ENCODE assay signal across 17 cellular contexts in genomic region chr3:62677926-62678325, GRCh38.
DNase-seq lines count a peak whose midpoint lies in the region; FAIRE-seq and TF ChIP-seq lines count a peak whose summit lies in the region.
"Had no signal": no experiment of that assay in that cellular context is flagged by ENCODE, and none has a peak within 500 bp of the region (broad histone marks: within the 10 kb centered on the region; RNA-seq: fewer than 3 reads in every experiment).

No MANE protein-coding gene starts in this region.

- H3K36me3 ChIP-seq in HEK293 (ENCODE audit: control insufficient read depth in 2 of 2, insufficient read depth in 1 of 2, low read length in 2 of 2) (no peaks in the 10 kb centered on the region), WERI-Rb-1 (no peaks in the 10 kb centered on the region; the same call in 1 of the 2 replicates), mesendoderm (ENCODE audit: control insufficient read depth, insufficient read depth, low read length) (no peaks in the 10 kb centered on the region), breast epithelium (no peaks in the 10 kb centered on the region), BE2C (no peaks in the 10 kb centered on the region)

- no peak overlapping the region for H3K9ac ChIP-seq in mesendoderm (ENCODE audit: low read length)

- no peak overlapping the region for H4K5ac ChIP-seq in mesendoderm (ENCODE audit: low read length)

- no peaks in the 10 kb centered on the region for H3K9me3 ChIP-seq in HEK293 (ENCODE audit: control insufficient read depth, insufficient read depth, low read depth, low read length)
- no peaks in the 10 kb centered on the region for H3K9me3 ChIP-seq in WERI-Rb-1 (ENCODE audit: severe bottlenecking)
- no peaks in the 10 kb centered on the region for H3K9me3 ChIP-seq in breast epithelium
- H3K9me3 ChIP-seq in BE2C: no peaks in the 10 kb centered on the region

- no peaks in the 10 kb centered on the region for H3K79me2 ChIP-seq in mesendoderm (ENCODE audit: control insufficient read depth, insufficient read depth, low read length)

- DNase-seq in D721Med (ENCODE audit: insufficient read length, low spot score) (no peak), WERI-Rb-1 (no peak), mesendoderm (no peak), NCI-H187 treated with DMSO at 0.1 percent for 48 hours (lab: John Stamatoyannopoulos, UW) (no peak), breast epithelium (ENCODE audit: low spot score in 2 of 2) (no peak), BE2C (no peak)
- DNase-seq: CD4-positive, alpha-beta memory T cell; DND-41; GDM1; GOT3; HCEC 1CT had no signal

- H2BK5ac ChIP-seq in mesendoderm (ENCODE audit: low read length): no peak overlapping the region

- peak; percentile 76 for FAIRE-seq in D721Med (lab: Jason Lieb, UNC)
- FAIRE-seq: A204.1, GM12892, HepG2 had no signal

- H3K4me3 ChIP-seq in HEK293 (ENCODE audit: low read depth, low read length): no peak overlapping the region
- H3K4me3 ChIP-seq in WERI-Rb-1 (ENCODE audit: low read depth, low read length): no peak overlapping the region
- H3K4me3 ChIP-seq in mesendoderm (ENCODE audit: low read length): no peak overlapping the region
- no peak overlapping the region for H3K4me3 ChIP-seq in breast epithelium
- H3K4me3 ChIP-seq in BE2C (ENCODE audit: low read depth, low read length): no peak overlapping the region

- H3K23ac ChIP-seq in mesendoderm (ENCODE audit: low read length): no peak overlapping the region

- no peak overlapping the region for H3K18ac ChIP-seq in mesendoderm (ENCODE audit: low read length)

- H2BK15ac ChIP-seq in mesendoderm (replicated peaks; ENCODE audit: low read depth): no peak overlapping the region

- WGBS in mesendoderm (ENCODE audit: extremely low coverage, insufficient coverage, low lambda C conversion rate): no CpG with 5 or more reads among the region's 1 CpG

- H3K56ac ChIP-seq in mesendoderm (ENCODE audit: low read length): no peak overlapping the region

- no peak for TF ChIP-seq CTCF in D721Med (IDR thresholded peaks at IDR 0.05; ENCODE audit: insufficient read depth, missing control alignments)
- no peak for TF ChIP-seq CTCF in HEK293 (tag by site-specific recombination; IDR thresholded peaks at IDR 0.05)
- no peak for TF ChIP-seq CTCF in WERI-Rb-1 (IDR thresholded peaks at IDR 0.05; ENCODE audit: low read depth, low read length)
- no peak for TF ChIP-seq CTCF in breast epithelium (IDR thresholded peaks at IDR 0.05)
- TF ChIP-seq CTCF in BE2C (IDR thresholded peaks at IDR 0.05; ENCODE audit: low read depth, low read length): no peak

- H3K27ac ChIP-seq in HEK293 (ENCODE audit: extremely low read depth, low read depth, low read length) (no peak overlapping the region), WERI-Rb-1 (peak overlapping the region; percentile 71; the same call in 1 of the 2 replicates), mesendoderm (ENCODE audit: low read depth, low read length) (no peak overlapping the region), breast epithelium (no peak overlapping the region)
- H3K27ac ChIP-seq: C4-2B, HL-60 had no signal

- POLR2A ChIA-PET in HEK293 (lab: Yijun Ruan, JAX): no interaction called here

- H3K27me3 ChIP-seq in WERI-Rb-1 (ENCODE audit: insufficient read depth, low read depth, severe bottlenecking) (no peaks in the 10 kb centered on the region), mesendoderm (ENCODE audit: insufficient read depth, low read length, poor library complexity) (no peaks in the 10 kb centered on the region), breast epithelium (no peaks in the 10 kb centered on the region), BE2C (no peaks in the 10 kb centered on the region)

- peak overlapping the region; percentile 36 for H3K4ac ChIP-seq in mesendoderm (ENCODE audit: low read depth, low read length)

- no peak for TF ChIP-seq POLR2A in breast epithelium (IDR thresholded peaks at IDR 0.05)

- no peak overlapping the region for H2AK5ac ChIP-seq in mesendoderm (ENCODE audit: low read length)

- no peaks in the 10 kb centered on the region for H3K4me1 ChIP-seq in HEK293 (ENCODE audit: control insufficient read depth, insufficient read depth, low read length)
- no peaks in the 10 kb centered on the region for H3K4me1 ChIP-seq in mesendoderm (ENCODE audit: control insufficient read depth, low read depth, low read length)
- H3K4me1 ChIP-seq in breast epithelium: no peaks in the 10 kb centered on the region
- peaks cover 17% of the 10 kb centered on the region for H3K4me1 ChIP-seq in BE2C

- CTCF ChIA-PET in HEK293 (lab: Yijun Ruan, JAX): no interaction called here

- intact Hi-C loops in breast epithelium (cut with DNase I; ENCODE audit: low total_unique reads): no loop called here

- H3K79me1 ChIP-seq in mesendoderm (ENCODE audit: low read length): no peaks in the 10 kb centered on the region

- H4K8ac ChIP-seq in mesendoderm (ENCODE audit: low read depth, low read length): no peak overlapping the region

- no peak overlapping the region for H3K4me2 ChIP-seq in mesendoderm (ENCODE audit: low read length)

- no peak overlapping the region for H2BK120ac ChIP-seq in mesendoderm (ENCODE audit: low read depth, low read length)

TF ChIP-seq in HEK293, 187 proteins besides CTCF, POLR2A, EP300 and RAD21:
- TF ChIP-seq ZNF561 (tag by site-specific recombination; IDR thresholded peaks at IDR 0.05; ENCODE audit: borderline replicate concordance) (no peak), SCRT2 (tag by site-specific recombination; IDR thresholded peaks at IDR 0.05) (peak; percentile 75), KLF16 (tag by site-specific recombination; IDR thresholded peaks at IDR 0.05) (no peak), ZNF677 (tag by site-specific recombination; IDR thresholded peaks at IDR 0.05) (no peak), ZBTB8A (tag by site-specific recombination; IDR thresholded peaks at IDR 0.05) (no peak), SCRT1 (tag by site-specific recombination; IDR thresholded peaks at IDR 0.05; ENCODE audit: borderline replicate concordance) (0 out of 2 replicates have a peak, but pooled peaks have one; percentile 25)
